ENCODE assay signal across 20 cellular contexts in genomic region chr6:22709804-22710203, GRCh38.
DNase-seq lines count a peak whose midpoint lies in the region; ATAC-seq and TF ChIP-seq lines count a peak whose summit lies in the region.
"Had no signal": no experiment of that assay in that cellular context is flagged by ENCODE, and none has a peak within 500 bp of the region (broad histone marks: within the 10 kb centered on the region; RNA-seq: fewer than 3 reads in every experiment).

No MANE protein-coding gene starts in this region.

- no peak overlapping the region for H4K91ac ChIP-seq in neuronal stem cell (ENCODE audit: low read depth, low read length, poor library complexity)

- no peak overlapping the region for H3K4ac ChIP-seq in neuronal stem cell (ENCODE audit: low read length)

- no peaks in the 10 kb centered on the region for H3K4me1 ChIP-seq in foreskin keratinocyte
- H3K4me1 ChIP-seq in neuronal stem cell (ENCODE audit: control insufficient read depth in 2 of 2, insufficient read depth in 1 of 2, low read depth in 1 of 2, low read length in 2 of 2) = peaks cover 0 to 2% of the 10 kb centered on the region in 2 donors
- H3K4me1 ChIP-seq: colonic mucosa, Peyer's patch, upper lobe of left lung had no signal

- no CpG with 5 or more reads among the region's 3 CpGs for WGBS in neuronal stem cell (ENCODE audit: extremely low coverage in 2 of 2, insufficient read length in 2 of 2, insufficient replicate concordance in 1 of 2), 2 donors

- H2BK120ac ChIP-seq in neuronal stem cell (ENCODE audit: low read depth, low read length) = no peak overlapping the region

- ATAC-seq in foreskin keratinocyte (peak; percentile 37), GM18907 (IDR thresholded peaks at IDR 0.05; ENCODE audit: unreplicated experiment) (no peak), GM18858 (IDR thresholded peaks at IDR 0.05; ENCODE audit: unreplicated experiment) (no peak)
- ATAC-seq: activated T-helper 17 cell treated with anti-CD3 and anti-CD28 coated beads, Interleukin-2, amount 50 U/mL, for 72 hours; stimulated activated naive CD8-positive, alpha-beta T cell treated with anti-CD3 and anti-CD28 coated beads, Interleukin-15, amount 100 ng/mL, for 72 hours had no signal

- TF ChIP-seq CTCF in foreskin keratinocyte (conservative IDR thresholded peaks at IDR 0.05) = no peak

- H2BK15ac ChIP-seq in neuronal stem cell (ENCODE audit: low read length) = no peak overlapping the region

- H3K27ac ChIP-seq in foreskin keratinocyte (no peak overlapping the region), neuronal stem cell (replicated peaks; ENCODE audit: low read length) (no peak overlapping the region)
- H3K27ac ChIP-seq: C4-2B, colonic mucosa, Peyer's patch, upper lobe of left lung had no signal

- H3K9me3 ChIP-seq in neuronal stem cell (replicated peaks in 1 of 2; ENCODE audit: control insufficient read depth in 2 of 2, insufficient read depth in 1 of 2, low read depth in 1 of 2, low read length in 2 of 2) = peaks cover 0 to 2% of the 10 kb centered on the region in 2 donors
- H3K9me3 ChIP-seq: colonic mucosa, Peyer's patch, upper lobe of left lung had no signal

- DNase-seq in Ammon's horn (ENCODE audit: low spot score) (peak; percentile 44), RPMI7951 (ENCODE audit: low read depth) (peak; percentile 36), foreskin keratinocyte (no peak), neuronal stem cell (ENCODE audit: low spot score) (no peak), iPS-NIHi7 (ENCODE audit: extremely low spot score) (no peak)
- no peak for DNase-seq in activated CD8-positive, alpha-beta memory T cell treated with anti-CD3 and anti-CD28 coated beads, Interleukin-2, amount 50 U/mL, for 48 hours
- DNase-seq: ACHN; activated CD4-positive, alpha-beta T cell treated with anti-CD3 and anti-CD28 coated beads, Interleukin-2, amount 50 U/mL, for 1 hour; colonic mucosa; EL; H9; NCI-H146; NCI-H524 treated with DMSO at 0.1 percent for 48 hours; Peyer's patch; stimulated activated naive CD8-positive, alpha-beta T cell treated with anti-CD3 and anti-CD28 coated beads, Interleukin-15, amount 100 ng/mL, for 72 hours; upper lobe of left lung had no signal

- H3K27me3 ChIP-seq in foreskin keratinocyte (no peaks in the 10 kb centered on the region), neuronal stem cell (ENCODE audit: control insufficient read depth in 3 of 3, insufficient read depth in 3 of 3, low read depth in 1 of 3, low read length in 3 of 3) (no peaks in the 10 kb centered on the region)
- H3K27me3 ChIP-seq: colonic mucosa, Peyer's patch, upper lobe of left lung had no signal

- no peaks in the 10 kb centered on the region for H3K36me3 ChIP-seq in neuronal stem cell (replicated peaks in 1 of 2; ENCODE audit: control insufficient read depth in 2 of 2, insufficient read depth in 2 of 2, low read length in 2 of 2)
- H3K36me3 ChIP-seq: colonic mucosa, Peyer's patch, upper lobe of left lung had no signal

- H2AFZ ChIP-seq in neuronal stem cell (ENCODE audit: low read length) = peak overlapping the region; percentile 74

- no peak overlapping the region for H2AK5ac ChIP-seq in neuronal stem cell (ENCODE audit: low read depth, low read length)

- no peak overlapping the region for H3K4me2 ChIP-seq in neuronal stem cell (ENCODE audit: insufficient read depth, low read length, poor library complexity, severe bottlenecking)

- H3K18ac ChIP-seq in neuronal stem cell (ENCODE audit: low read length) = no peak overlapping the region

- H3K14ac ChIP-seq in neuronal stem cell (ENCODE audit: low read length) = no peak overlapping the region

- H2BK5ac ChIP-seq in neuronal stem cell (ENCODE audit: low read length) = no peak overlapping the region

- H4K8ac ChIP-seq in neuronal stem cell (ENCODE audit: low read depth, low read length) = no peak overlapping the region

- no peak overlapping the region for H3K4me3 ChIP-seq in neuronal stem cell (ENCODE audit: low read length in 2 of 2)
- H3K4me3 ChIP-seq: colonic mucosa, Peyer's patch, upper lobe of left lung had no signal

- H3K9ac ChIP-seq in neuronal stem cell (ENCODE audit: low read depth, low read length, poor library complexity) = no peak overlapping the region

- no peaks in the 10 kb centered on the region for H3K79me1 ChIP-seq in neuronal stem cell (ENCODE audit: low read depth, low read length)

- no peak overlapping the region for H3K23ac ChIP-seq in neuronal stem cell (ENCODE audit: low read depth, low read length, poor library complexity)

- H2BK12ac ChIP-seq in neuronal stem cell (ENCODE audit: low read length) = no peak overlapping the region

Comparison
In these comparisons a context has a peak if more than half of its experiments do, and no peak if none do; other contexts are left out.
1. DNase-seq: peak in Ammon's horn (single experiment) and RPMI7951 (single experiment); none in foreskin keratinocyte (0 of 2), neuronal stem cell (single experiment), iPS-NIHi7 (single experiment) and activated CD8-positive, alpha-beta memory T cell treated with anti-CD3 and anti-CD28 coated beads, Interleukin-2, amount 50 U/mL, for 48 hours (single experiment).